Comparison of ENCODE assay signal across 15 cellular contexts in genomic region chr3:142886938-142887337, GRCh38. TPM values are rescaled to one million over a fixed set of nuclear protein-coding genes. Genes with fewer than 3 reads are reported as not detected.
DNase-seq lines count a peak whose midpoint lies in the region; ATAC-seq and TF ChIP-seq lines count a peak whose summit lies in the region.
"Had no signal": no experiment of that assay in that cellular context is flagged by ENCODE, and none has a peak within 500 bp of the region (broad histone marks: within the 10 kb centered on the region; RNA-seq: fewer than 3 reads in every experiment).

No MANE protein-coding gene starts in this region.

- H3K9me2 ChIP-seq in SK-N-SH: no peaks in the 10 kb centered on the region

- CTCF ChIA-PET in SK-N-SH (lab: Yijun Ruan, JAX): interaction anchor here (0.9 to 3.7 kb wide), 4 partner anchors 14 to 108 kb away, joined by 3 to 14 read pairs (median 3); no protein-coding TSS in a partner anchor

- no peak for ATAC-seq in HG03108 (IDR thresholded peaks at IDR 0.05; ENCODE audit: unreplicated experiment)
- ATAC-seq: left lung, upper lobe of right lung had no signal

- H3K9me3 ChIP-seq in SK-N-SH (no peaks in the 10 kb centered on the region), subcutaneous abdominal adipose tissue (ENCODE audit: control insufficient read depth in 5 of 5, low read length in 5 of 5) (no peaks in the 10 kb centered on the region)
- H3K9me3 ChIP-seq: esophagus muscularis mucosa, HAP-1, left lung, upper lobe of right lung had no signal

- peak overlapping the region; percentile 83; the same call in 1 of the 2 replicates for H3K4me2 ChIP-seq in SK-N-SH

- no peaks in the 10 kb centered on the region for H3K79me2 ChIP-seq in SK-N-SH (ENCODE audit: insufficient read depth)

- no peaks in the 10 kb centered on the region for H4K20me1 ChIP-seq in SK-N-SH (ENCODE audit: insufficient read depth)

- no peak for TF ChIP-seq CTCF in SK-N-SH (IDR thresholded peaks at IDR 0.05)

- no peak overlapping the region for H2AFZ ChIP-seq in SK-N-SH (ENCODE audit: low read depth)

- no peak for TF ChIP-seq RAD21 in SK-N-SH (IDR thresholded peaks at IDR 0.05; ENCODE audit: low read length)

- no peaks in the 10 kb centered on the region for H3K36me3 ChIP-seq in SK-N-SH (replicated peaks in 1 of 2; ENCODE audit: control insufficient read depth in 1 of 2, insufficient read depth in 2 of 2, low read length in 1 of 2)
- H3K36me3 ChIP-seq in subcutaneous abdominal adipose tissue (ENCODE audit: control insufficient read depth in 5 of 5, insufficient read depth in 5 of 5, low read length in 5 of 5): peaks cover 0 to 5% (median 0%) of the 10 kb centered on the region in 5 donors
- H3K36me3 ChIP-seq: esophagus muscularis mucosa, HAP-1, left lung, upper lobe of right lung had no signal

- H3K9ac ChIP-seq in SK-N-SH (0 out of 2 replicates have a peak overlapping the region, but pooled peaks have one; percentile 1), subcutaneous abdominal adipose tissue (ENCODE audit: low read length in 5 of 5) (peak overlapping the region in 4 of 5 donors; percentile 7 to 94 (median 74))

- peak in 1 of 2 experiments; percentile 64; a peak in 1 of 4 replicates for TF ChIP-seq EP300 in SK-N-SH (IDR thresholded peaks at IDR 0.05; ENCODE audit: borderline replicate concordance in 1 of 2, low read depth in 1 of 2, low read length in 1 of 2)

- peak overlapping the region; percentile 11 to 68; a peak in 3 of 4 replicates for H3K27ac ChIP-seq in SK-N-SH (ENCODE audit: low read depth in 2 of 2, low read length in 1 of 2)
- peak overlapping the region; percentile 97 for H3K27ac ChIP-seq in subcutaneous abdominal adipose tissue (ENCODE audit: low read depth, low read length)
- H3K27ac ChIP-seq: esophagus muscularis mucosa, upper lobe of right lung had no signal

- H3K4me3 ChIP-seq in SK-N-SH (ENCODE audit: low read depth in 2 of 2, low read length in 1 of 2) (no peak overlapping the region), subcutaneous abdominal adipose tissue (ENCODE audit: low read depth in 1 of 5, low read length in 5 of 5) (peak overlapping the region in 3 of 5 donors; percentile 52 to 85 (median 75))

- POLR2A ChIA-PET in SK-N-SH (lab: Yijun Ruan, JAX): no interaction called here

- 6% methylated on average over 3 of the region's 3 CpGs for WGBS in SK-N-SH (ENCODE audit: low lambda C conversion rate)

- H3K4me1 ChIP-seq in SK-N-SH (ENCODE audit: control insufficient read depth in 1 of 2, insufficient read depth in 2 of 2, low read depth in 1 of 2, low read length in 1 of 2) (peaks cover 0 to 14% of the 10 kb centered on the region in 2 experiments; a peak in 2 of 4 replicates), subcutaneous abdominal adipose tissue (ENCODE audit: control insufficient read depth in 5 of 5, insufficient read depth in 5 of 5, low read length in 5 of 5) (peaks cover 0 to 47% (median 29%) of the 10 kb centered on the region in 5 donors)

- H3F3A ChIP-seq in SK-N-SH (replicated peaks; ENCODE audit: insufficient read depth): peaks cover 12% of the 10 kb centered on the region

- DNase-seq in SIG-M5 treated with dmso at 0.1 percent for 504 hours (lab: John Stamatoyannopoulos, UW; ENCODE audit: unreplicated experiment): peak; percentile 29
- DNase-seq in SIG-M5 (lab: John Stamatoyannopoulos, UW): no peak
- no peak for DNase-seq in SK-N-SH
- DNase-seq in fibroblast of peridontal ligament (ENCODE audit: extremely low read depth): peak; percentile 47
- no peak for DNase-seq in COR-L47 (lab: John Stamatoyannopoulos, UW)
- no peak for DNase-seq in HT-29 (ENCODE audit: low spot score)
- DNase-seq: anterior cingulate cortex, left lung, NCI-H1092, NCI-H524, upper lobe of right lung had no signal

- H3K27me3 ChIP-seq in SK-N-SH (ENCODE audit: insufficient read depth) (no peaks in the 10 kb centered on the region), subcutaneous abdominal adipose tissue (ENCODE audit: control insufficient read depth in 5 of 5, insufficient read depth in 4 of 5, low read length in 5 of 5) (peaks cover 0 to 3% (median 0%) of the 10 kb centered on the region in 5 donors)

TF ChIP-seq in SK-N-SH, 30 proteins besides CTCF, POLR2A, EP300 and RAD21:
- TF ChIP-seq POLR2AphosphoS5 (IDR thresholded peaks at IDR 0.05; ENCODE audit: low read depth, low read length) (peak; percentile 28; the same call in 1 of the 2 replicates), RFX5 (IDR thresholded peaks at IDR 0.05; ENCODE audit: low read length) (no peak), NFIC (IDR thresholded peaks at IDR 0.05; ENCODE audit: borderline replicate concordance) (peak; percentile 83), TEAD4 (IDR thresholded peaks at IDR 0.05; ENCODE audit: borderline replicate concordance, insufficient read depth) (0 out of 2 replicates have a peak, but pooled peaks have one; percentile 18), PBX3 (IDR thresholded peaks at IDR 0.05) (peak; percentile 94), RCOR1 (IDR thresholded peaks at IDR 0.05; ENCODE audit: low read length) (no peak), REST (IDR thresholded peaks at IDR 0.05; ENCODE audit: low read depth, low read length) (no peak), MEF2A (IDR thresholded peaks at IDR 0.05; ENCODE audit: borderline replicate concordance, low read depth) (peak; percentile 53), ZBTB33 (IDR thresholded peaks at IDR 0.05; ENCODE audit: borderline replicate concordance, low read depth) (0 out of 2 replicates have a peak, but pooled peaks have one; percentile 12), FOSL2 (IDR thresholded peaks at IDR 0.05; ENCODE audit: borderline replicate concordance, low read depth) (peak; percentile 86), FOXM1 (IDR thresholded peaks at IDR 0.05; ENCODE audit: low read depth) (no peak), JUND (IDR thresholded peaks at IDR 0.05) (peak; percentile 90), TCF12 (IDR thresholded peaks at IDR 0.05) (peak; percentile 69), GABPA (IDR thresholded peaks at IDR 0.05; ENCODE audit: low read depth) (no peak)

RNA-seq across cellular contexts. Expression of gene PCOLCE2, which starts 1.9 kb away (rescaled TPM):
- 22.2 and 25.4 TPM in 2 replicates for polyA plus RNA-seq in SK-N-SH (2012; rRNA removed)
- polyA plus RNA-seq in SK-N-SH (2012; cell fraction: cytosol; rRNA removed): 26.6 and 26.8 TPM in 2 replicates
- polyA plus RNA-seq in SK-N-SH (2012; cell fraction: nucleus; rRNA removed): 15.3 and 18.2 TPM in 2 replicates
- 4.9 and 6.2 TPM in 2 replicates for total RNA-seq in HT-29 (2014; rRNA removed; shearing (Covaris generic))

Comparison
In these comparisons a context has a peak if more than half of its experiments do, and no peak if none do; other contexts are left out.
1. DNase-seq: peak in SIG-M5 treated with dmso at 0.1 percent for 504 hours (single experiment) and fibroblast of peridontal ligament (single experiment); none in SIG-M5 (single experiment), SK-N-SH (single experiment), COR-L47 (single experiment) and HT-29 (single experiment).
2. H3K4me3 ChIP-seq: peak in subcutaneous abdominal adipose tissue (3 of 5); none in SK-N-SH (0 of 2).